Comparison of ENCODE assay signal across 9 cellular contexts in the genomic region with DNA sequence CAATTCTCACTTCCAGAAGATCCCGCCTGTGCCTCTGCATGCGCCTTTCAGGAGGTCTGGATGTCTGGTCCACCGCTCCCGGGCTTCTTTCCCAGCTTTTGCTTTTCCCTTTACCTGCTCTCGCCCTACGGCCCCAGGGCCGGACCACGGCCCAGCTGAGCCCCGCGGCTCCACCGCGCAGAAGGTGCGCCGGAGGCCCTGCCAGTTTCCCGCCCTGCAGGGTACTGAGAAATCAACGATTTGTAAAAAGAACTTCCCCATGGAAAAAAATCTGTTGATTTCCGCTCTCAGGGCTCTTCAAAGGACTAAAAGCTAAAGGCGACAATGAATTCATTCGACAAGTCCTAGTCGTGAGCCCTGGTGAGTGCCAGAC. TPM values are rescaled to one million over a fixed set of nuclear protein-coding genes. Genes with fewer than 3 reads are reported as not detected.
A peak's percentile ranks its signal among the peaks of the same experiment; 100 is the strongest.
DNase-seq lines count a peak whose midpoint lies in the region; ATAC-seq, FAIRE-seq and TF ChIP-seq lines count a peak whose summit lies in the region.
"Had no signal": no experiment of that assay in that cellular context is flagged by ENCODE, and none has a peak within 500 bp of the region (broad histone marks: within the 10 kb centered on the region; RNA-seq: fewer than 3 reads in every experiment).

No MANE protein-coding gene starts in this region.

- DNase-seq in NCI-H69 (lab: John Stamatoyannopoulos, UW), result peak; percentile 57
- peak; percentile 57 for DNase-seq in endothelial cell of umbilical vein (ENCODE audit: low read depth, low spot score)
- no peak for DNase-seq in natural killer cell
- DNase-seq in 8988T, result no peak
- DNase-seq in ureter (ENCODE audit: low spot score), result no peak
- no peak for DNase-seq in effector CD4-positive, alpha-beta T cell

- peak overlapping the region; percentile 91 for H3K4me3 Mint-ChIP-seq in natural killer cell

- H3K9me3 Mint-ChIP-seq in natural killer cell, result no peaks in the 10 kb centered on the region

- H3K4me3 ChIP-seq in BLaER1, result peak overlapping the region; percentile 65
- H3K4me3 ChIP-seq in endothelial cell of umbilical vein (replicated peaks in 1 of 3; ENCODE audit: insufficient read depth in 1 of 3, low read depth in 1 of 3, low read length in 3 of 3), result peak overlapping the region; percentile 51 to 93 (median 85)

- peak overlapping the region; percentile 88 for H3K4me2 ChIP-seq in BLaER1
- H3K4me2 ChIP-seq in endothelial cell of umbilical vein (ENCODE audit: insufficient read depth, low read length), result peak overlapping the region; percentile 91

- peaks cover 16% of the 10 kb centered on the region for H3K4me1 ChIP-seq in BLaER1
- peaks cover 12% of the 10 kb centered on the region for H3K4me1 ChIP-seq in endothelial cell of umbilical vein (ENCODE audit: control insufficient read depth, extremely low read depth, insufficient read depth, low read length)

- H3K9me3 ChIP-seq in BLaER1, result no peaks in the 10 kb centered on the region
- no peaks in the 10 kb centered on the region for H3K9me3 ChIP-seq in endothelial cell of umbilical vein (replicated peaks; ENCODE audit: control insufficient read depth, insufficient read depth, low read length)

- POLR2A ChIA-PET in endothelial cell of umbilical vein (lab: Charles Lee), result interaction anchor here (0.7 to 0.9 kb wide), 2 partner anchors 16 to 268 kb away, joined by 5 read pairs; no protein-coding TSS in a partner anchor

- TSS peak; percentile 92 for BruUV-seq in endothelial cell of umbilical vein (replicated peaks; lab: Mats Ljungman, UMichigan)

- dilution Hi-C loops in endothelial cell of umbilical vein (cut with MboI; ENCODE audit: extremely low pct_ligation_motif_present, low sequenced_read_pairs), result no loop called here

- no peak for TF ChIP-seq POLR2A in endothelial cell of umbilical vein (IDR thresholded peaks at IDR 0.05; ENCODE audit: low read depth, low read length)

- H3K9ac ChIP-seq in BLaER1, result 0 out of 2 replicates have a peak overlapping the region, but pooled peaks have one; percentile 52
- H3K9ac ChIP-seq in endothelial cell of umbilical vein (replicated peaks; ENCODE audit: extremely low read depth, insufficient read depth, low read length), result peak overlapping the region; percentile 69

- H3K27me3 ChIP-seq in BLaER1, result peaks cover 51% of the 10 kb centered on the region
- peaks cover 6 to 14% of the 10 kb centered on the region in 2 experiments for H3K27me3 ChIP-seq in endothelial cell of umbilical vein (ENCODE audit: control insufficient read depth in 2 of 2, insufficient read depth in 2 of 2, low read length in 2 of 2)

- H3K36me3 ChIP-seq in BLaER1 (no peaks in the 10 kb centered on the region), endothelial cell of umbilical vein (ENCODE audit: control insufficient read depth in 2 of 2, extremely low read depth in 1 of 2, insufficient read depth in 2 of 2, low read length in 2 of 2) (no peaks in the 10 kb centered on the region)

- H3K4me1 Mint-ChIP-seq in natural killer cell, result peaks cover 7 to 20% of the 10 kb centered on the region in 2 donors

- ATAC-seq in natural killer cell (peak in 1 of 3 donors; percentile 21), GM18907 (IDR thresholded peaks at IDR 0.05; ENCODE audit: unreplicated experiment) (no peak)

- intact Hi-C loops in endothelial cell of umbilical vein (cut with micrococcal nuclease) (loop anchor here (1.0 kb wide), 1 partner anchor 13 kb away; no protein-coding TSS in a partner anchor), natural killer cell (cut with micrococcal nuclease) (no loop called here)

- H3K79me2 ChIP-seq in endothelial cell of umbilical vein (ENCODE audit: control insufficient read depth, insufficient read depth, low read length), result no peaks in the 10 kb centered on the region

- H2AFZ ChIP-seq in endothelial cell of umbilical vein (ENCODE audit: low read depth, low read length), result peak overlapping the region; percentile 98

- H3K9me1 ChIP-seq in endothelial cell of umbilical vein (replicated peaks; ENCODE audit: control insufficient read depth, extremely low read depth, insufficient read depth, low read length), result no peaks in the 10 kb centered on the region

- H3K27ac Mint-ChIP-seq in natural killer cell, result peak overlapping the region; percentile 83 to 96

- no peaks in the 10 kb centered on the region for H3K36me3 Mint-ChIP-seq in natural killer cell

- no peak for FAIRE-seq in endothelial cell of umbilical vein (lab: Jason Lieb, UNC)
- FAIRE-seq: frontal cortex had no signal

- peaks cover 3 to 13% of the 10 kb centered on the region in 2 donors for H3K27me3 Mint-ChIP-seq in natural killer cell (ENCODE audit: low read depth in 2 of 2)

- TF ChIP-seq CTCF in endothelial cell of umbilical vein (IDR thresholded peaks at IDR 0.05; ENCODE audit: extremely low read depth in 1 of 2, insufficient read depth in 1 of 2, low read depth in 1 of 2, low read length in 2 of 2) (no peak), natural killer cell (IDR thresholded peaks at IDR 0.05) (no peak)

- H4K20me1 ChIP-seq in BLaER1 (no peaks in the 10 kb centered on the region; the same call in 1 of the 2 replicates), endothelial cell of umbilical vein (replicated peaks; ENCODE audit: control insufficient read depth, extremely low read depth, insufficient read depth, low read length) (no peaks in the 10 kb centered on the region)

- CTCF ChIA-PET in endothelial cell of umbilical vein (lab: Charles Lee), result interaction anchor here (0.8 to 1.6 kb wide), 3 partner anchors 179 to 268 kb away, joined by 3 to 5 read pairs (median 4); no protein-coding TSS in a partner anchor

- H3K27ac ChIP-seq in BLaER1 (peak overlapping the region; percentile 57), endothelial cell of umbilical vein (ENCODE audit: insufficient read depth, low read depth, low read length) (peak overlapping the region; percentile 52)

TF ChIP-seq in endothelial cell of umbilical vein, 7 proteins besides CTCF, POLR2A, EP300 and RAD21:
- TF ChIP-seq GATA2 (IDR thresholded peaks at IDR 0.05; ENCODE audit: insufficient read depth, insufficient read length, low read depth, low read length), result no peak

RNA-seq across cellular contexts. Expression of gene RNU1-2, which starts 7.0 kb away (rescaled TPM):
- total RNA-seq in endothelial cell of umbilical vein (1,319 and 2,019 TPM in 2 replicates), natural killer cell (1,000 to 10,000 TPM; 2,937 to 3,261 (median 3,038) TPM), ureter (1,626 TPM)
- polyA plus RNA-seq in endothelial cell of umbilical vein, result under 0.01 and 206 TPM in 2 replicates
- polyA plus RNA-seq in endothelial cell of umbilical vein (2011; cell fraction: cytosol; rRNA removed), result under 0.01 TPM in 1 of 2 replicates, not detected in the other
- polyA plus RNA-seq in endothelial cell of umbilical vein (2011; cell fraction: nucleus; rRNA removed), result under 0.01 TPM in 2 replicates
- 123 TPM in 1 of 2 replicates, not detected in the other for polyA plus RNA-seq in endothelial cell of umbilical vein (2012)
- 9,566 and 13,963 TPM in 2 replicates for polyA minus RNA-seq in endothelial cell of umbilical vein
- 46,668 TPM for polyA minus RNA-seq in endothelial cell of umbilical vein (2011; cell fraction: cytosol; rRNA and poly(A)+ RNA removed)
- polyA minus RNA-seq in endothelial cell of umbilical vein (2011; cell fraction: nucleus; rRNA and poly(A)+ RNA removed), result 60,677 and 87,675 TPM in 2 replicates

RNA-seq across cellular contexts. Expression of gene CROCC, which starts 32.9 kb away (rescaled TPM):
- total RNA-seq in endothelial cell of umbilical vein, result 27.0 and 35.5 TPM in 2 replicates
- polyA plus RNA-seq in endothelial cell of umbilical vein, result 18.2 and 18.3 TPM in 2 replicates
- 7.7 and 13.1 TPM in 2 replicates for polyA plus RNA-seq in endothelial cell of umbilical vein (2011; cell fraction: cytosol; rRNA removed)
- polyA plus RNA-seq in endothelial cell of umbilical vein (2011; cell fraction: nucleus; rRNA removed), result 109 and 119 TPM in 2 replicates
- polyA plus RNA-seq in endothelial cell of umbilical vein (2012), result 9.1 and 12.6 TPM in 2 replicates
- 17.1 and 22.0 TPM in 2 replicates for polyA minus RNA-seq in endothelial cell of umbilical vein
- 4.6 TPM for polyA minus RNA-seq in endothelial cell of umbilical vein (2011; cell fraction: cytosol; rRNA and poly(A)+ RNA removed)
- polyA minus RNA-seq in endothelial cell of umbilical vein (2011; cell fraction: nucleus; rRNA and poly(A)+ RNA removed), result 17.1 and 25.7 TPM in 2 replicates
- 10 to 100 TPM; 51.7 to 62.9 (median 59.1) TPM for total RNA-seq in natural killer cell
- total RNA-seq in ureter, result 38.5 TPM

Comparison
In these comparisons a context has a peak if more than half of its experiments do, and no peak if none do; other contexts are left out.
1. DNase-seq: peak in NCI-H69 (single experiment) and endothelial cell of umbilical vein (single experiment); none in natural killer cell (single experiment), 8988T (single experiment), ureter (single experiment) and effector CD4-positive, alpha-beta T cell (single experiment).